ENCODE assay signal across 8 cellular contexts in the genomic region with DNA sequence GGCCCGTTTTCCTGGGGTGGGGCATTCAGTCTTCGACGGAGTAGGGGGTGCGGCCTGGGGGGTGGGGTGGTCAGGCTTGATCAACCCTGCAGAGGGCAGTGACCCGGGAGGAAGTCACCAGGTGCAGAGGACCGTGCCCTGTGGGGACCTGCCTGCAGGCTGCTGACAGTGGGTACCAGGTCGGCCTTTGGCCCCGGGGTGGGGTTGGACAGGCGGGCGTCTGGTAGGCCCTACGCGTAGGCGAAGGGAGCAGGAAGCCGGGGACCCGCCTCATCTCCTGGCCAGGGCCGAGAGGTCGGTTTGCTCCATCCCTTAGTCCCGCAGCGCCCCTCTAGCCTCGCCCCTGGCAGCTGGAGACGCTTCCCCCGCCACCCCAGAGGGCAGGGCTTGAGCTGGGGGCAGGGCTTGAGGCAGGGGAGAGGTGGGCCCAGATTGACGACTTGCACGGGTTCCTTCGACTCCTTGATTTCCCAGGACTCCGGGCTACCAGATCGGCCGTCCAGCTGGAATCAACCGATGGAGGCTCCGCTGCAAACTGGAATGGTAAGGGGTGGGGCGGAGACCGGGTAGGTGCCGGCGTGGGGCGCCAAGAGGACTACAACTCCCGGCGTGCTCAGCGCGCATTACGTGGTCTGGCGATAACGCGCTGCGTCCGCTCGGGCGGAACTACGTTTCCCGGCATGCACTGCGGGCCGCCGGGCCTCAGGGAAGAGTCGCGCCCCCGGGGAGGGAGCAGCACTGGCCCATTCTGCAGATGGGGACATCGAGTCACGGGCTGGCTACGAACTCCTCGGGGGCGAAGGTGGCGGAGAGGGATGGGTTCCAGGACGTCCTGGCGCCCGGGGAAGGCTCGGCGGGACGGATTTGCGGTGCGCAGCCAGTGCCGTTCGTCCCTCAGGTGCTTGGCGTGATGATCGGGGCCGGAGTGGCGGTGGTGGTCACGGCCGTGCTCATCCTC. TPM values are rescaled to one million over a fixed set of nuclear protein-coding genes. Genes with fewer than 3 reads are reported as not detected.
DNase-seq lines count a peak whose midpoint lies in the region; ATAC-seq and TF ChIP-seq lines count a peak whose summit lies in the region.

A gene (plus strand): TSS at position 683 of the 958 bp plus-strand sequence. CDS start 72 bp downstream, at position 755.

- POLR2A ChIA-PET in activated CD4-positive, alpha-beta memory T cell treated with anti-CD3 and anti-CD28 coated beads, Interleukin-2, amount 10 ng/mL, durations not matched to agents 7 days and 5 days (lab: Charles Lee), result interaction anchor here (1.0 to 6.3 kb wide), 4 partner anchors 10 to 94 kb away, joined by 3 to 60 read pairs (median 12); a partner anchor contains a TSS

- H3K4me1 Mint-ChIP-seq in activated CD4-positive, alpha-beta memory T cell treated with anti-CD3 and anti-CD28 coated beads, Interleukin-2, amount 10 ng/mL, durations not matched to agents 7 days and 5 days, result peaks cover 23% of the 10 kb centered on the region

- no peaks in the 10 kb centered on the region for H3K9me3 Mint-ChIP-seq in activated CD4-positive, alpha-beta memory T cell treated with anti-CD3 and anti-CD28 coated beads, Interleukin-2, amount 10 ng/mL, durations not matched to agents 7 days and 5 days

- H3K36me3 ChIP-seq in lower lobe of right lung, result peaks cover 52% of the 10 kb centered on the region

- peak within 1 kb of the TSS; percentile 98 for H3K4me3 ChIP-seq in lower lobe of right lung

- peak; percentile 95 for DNase-seq in CD1c-positive myeloid dendritic cell (ENCODE audit: extremely low spot score)
- DNase-seq in HK-2 (ENCODE audit: unreplicated experiment), result peak; percentile 91
- peak; percentile 54 for DNase-seq in NCI-H82 treated with DMSO at 0.1 percent for 48 hours (lab: John Stamatoyannopoulos, UW; ENCODE audit: unreplicated experiment)
- peak; percentile 93 for DNase-seq in activated CD4-positive, alpha-beta memory T cell treated with anti-CD3 and anti-CD28 coated beads, Interleukin-2, amount 10 ng/mL, durations not matched to agents 7 days and 5 days
- peak; percentile 96 for DNase-seq in ecto neural progenitor cell (ENCODE audit: low spot score)
- DNase-seq in lower lobe of right lung, result peak; percentile 98
- peak; percentile 75 to 92 (median 81) for DNase-seq in stimulated activated CD4-positive, alpha-beta T cell treated with anti-CD3 and anti-CD28 coated beads, TNF-alpha, amount 100 ng/mL, for 1 hour (ENCODE audit: low read depth in 3 of 3, low spot score in 1 of 3)

- no peaks in the 10 kb centered on the region for H3K27me3 ChIP-seq in lower lobe of right lung (ENCODE audit: low read depth)

- peak within 1 kb of the TSS; percentile 81 for H3K27ac Mint-ChIP-seq in activated CD4-positive, alpha-beta memory T cell treated with anti-CD3 and anti-CD28 coated beads, Interleukin-2, amount 10 ng/mL, durations not matched to agents 7 days and 5 days

- peak within 1 kb of the TSS; percentile 93 for H3K4me3 Mint-ChIP-seq in activated CD4-positive, alpha-beta memory T cell treated with anti-CD3 and anti-CD28 coated beads, Interleukin-2, amount 10 ng/mL, durations not matched to agents 7 days and 5 days

- ATAC-seq in GM19438 (IDR thresholded peaks at IDR 0.05; ENCODE audit: low read depth, unreplicated experiment) (peak; percentile 63), lower lobe of right lung (peak; percentile 92 to 93)

- TF ChIP-seq CTCF in lower lobe of right lung (IDR thresholded peaks at IDR 0.05), result no peak

- H3K9me3 ChIP-seq in lower lobe of right lung, result no peaks in the 10 kb centered on the region

- no peaks in the 10 kb centered on the region for H3K27me3 Mint-ChIP-seq in activated CD4-positive, alpha-beta memory T cell treated with anti-CD3 and anti-CD28 coated beads, Interleukin-2, amount 10 ng/mL, durations not matched to agents 7 days and 5 days

- peak within 1 kb of the TSS; percentile 87 for H3K27ac ChIP-seq in lower lobe of right lung

- CTCF ChIA-PET in activated CD4-positive, alpha-beta memory T cell treated with anti-CD3 and anti-CD28 coated beads, Interleukin-2, amount 10 ng/mL, durations not matched to agents 7 days and 5 days (lab: Charles Lee), result interaction anchor here (0.9 to 1.9 kb wide), 3 partner anchors 13 to 94 kb away, joined by 3 to 8 read pairs (median 7); a partner anchor contains a TSS

- H3K4me1 ChIP-seq in lower lobe of right lung, result peaks cover 14% of the 10 kb centered on the region

- intact Hi-C loops in lower lobe of right lung (cut with DNase I), result no loop called here

- peaks cover 29% of the 10 kb centered on the region for H3K36me3 Mint-ChIP-seq in activated CD4-positive, alpha-beta memory T cell treated with anti-CD3 and anti-CD28 coated beads, Interleukin-2, amount 10 ng/mL, durations not matched to agents 7 days and 5 days (ENCODE audit: low read depth)

RNA-seq across cellular contexts. Expression of the gene that starts here (rescaled TPM):
- total RNA-seq in activated CD4-positive, alpha-beta memory T cell treated with anti-CD3 and anti-CD28 coated beads, Interleukin-2, amount 10 ng/mL, durations not matched to agents 7 days and 5 days, result 100 to 1,000 TPM; 130 to 152 TPM
- total RNA-seq in lower lobe of right lung, result 289 TPM

Comparison
In these comparisons a context has a peak if more than half of its experiments do, and no peak if none do; other contexts are left out.
1. Peak in every context shown above with its lines: DNase-seq, ATAC-seq, H3K4me3 ChIP-seq and H3K27ac ChIP-seq.